ENCODE assay signal across 8 cellular contexts in the genomic region with DNA sequence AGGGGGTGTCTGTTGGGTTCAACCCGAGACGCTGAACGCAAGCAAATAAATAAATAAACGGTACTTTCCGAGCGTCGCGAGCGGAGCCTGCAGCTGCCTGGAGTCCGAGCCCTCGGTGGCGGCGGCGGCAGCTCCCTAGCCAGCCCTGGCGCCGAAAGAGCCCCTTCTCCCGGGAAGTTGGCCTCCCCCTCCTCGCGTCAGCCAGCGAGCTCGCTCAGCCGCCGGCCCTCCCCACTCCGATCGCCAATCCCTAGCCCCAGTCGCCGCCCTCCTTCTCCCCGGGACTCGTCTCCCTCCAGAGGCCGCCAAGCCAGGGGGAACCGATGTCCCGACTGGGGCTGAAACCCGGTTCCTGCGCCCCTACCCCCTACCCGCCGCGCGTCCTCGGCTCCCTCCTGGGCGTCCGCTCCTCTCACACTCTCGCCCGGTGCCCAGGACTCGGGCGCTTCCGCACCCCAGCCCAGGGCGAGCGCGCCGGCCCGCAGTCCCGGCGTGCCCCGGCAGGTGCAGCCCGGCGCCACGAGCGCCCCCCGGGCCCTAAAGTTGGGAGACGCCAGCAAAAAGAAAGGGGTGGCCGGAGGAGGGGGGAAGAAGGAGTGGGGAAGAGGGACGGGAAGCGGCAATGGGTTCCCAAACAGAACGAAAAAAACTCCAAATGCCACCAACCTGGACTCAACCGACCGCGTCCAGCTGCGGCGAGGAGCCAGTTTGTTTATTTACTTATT. TPM values are rescaled to one million over a fixed set of nuclear protein-coding genes. Genes with fewer than 3 reads are reported as not detected.
DNase-seq lines count a peak whose midpoint lies in the region; ATAC-seq and TF ChIP-seq lines count a peak whose summit lies in the region.

A gene with protein sequence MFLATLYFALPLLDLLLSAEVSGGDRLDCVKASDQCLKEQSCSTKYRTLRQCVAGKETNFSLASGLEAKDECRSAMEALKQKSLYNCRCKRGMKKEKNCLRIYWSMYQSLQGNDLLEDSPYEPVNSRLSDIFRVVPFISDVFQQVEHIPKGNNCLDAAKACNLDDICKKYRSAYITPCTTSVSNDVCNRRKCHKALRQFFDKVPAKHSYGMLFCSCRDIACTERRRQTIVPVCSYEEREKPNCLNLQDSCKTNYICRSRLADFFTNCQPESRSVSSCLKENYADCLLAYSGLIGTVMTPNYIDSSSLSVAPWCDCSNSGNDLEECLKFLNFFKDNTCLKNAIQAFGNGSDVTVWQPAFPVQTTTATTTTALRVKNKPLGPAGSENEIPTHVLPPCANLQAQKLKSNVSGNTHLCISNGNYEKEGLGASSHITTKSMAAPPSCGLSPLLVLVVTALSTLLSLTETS (minus strand): TSS at position 710 of the 725 bp plus-strand sequence. CDS start 1,177 bp downstream, outside the sequence.

- H3K27me3 ChIP-seq in heart left ventricle, result peaks cover 13 to 81% (median 48%) of the 10 kb centered on the region in 9 donors
- peaks cover 0 to 78% (median 15%) of the 10 kb centered on the region in 3 donors for H3K27me3 ChIP-seq in psoas muscle (ENCODE audit: insufficient read depth in 3 of 3, low read length in 2 of 3)

- TF ChIP-seq CTCF in heart left ventricle (IDR thresholded peaks at IDR 0.05), result no peak
- peak; percentile 9 for TF ChIP-seq CTCF in psoas muscle (IDR thresholded peaks at IDR 0.05)

- H3K4me3 Mint-ChIP-seq in T-helper 2 cell treated with Interferon-gamma antibody and Interleukin-4, amounts not matched to agents 5 μg/mL and 100 μg/mL, for 36 hours, result peak within 1 kb of the TSS; percentile 67

- peak within 1 kb of the TSS; percentile 32 to 63 (median 51) for H3K4me3 ChIP-seq in heart left ventricle
- peak within 1 kb of the TSS; percentile 71 for H3K4me3 ChIP-seq in psoas muscle

- H3K9me3 ChIP-seq in heart left ventricle, result no peaks in the 10 kb centered on the region
- no peaks in the 10 kb centered on the region for H3K9me3 ChIP-seq in psoas muscle

- peaks cover 70% of the 10 kb centered on the region for H3K27me3 Mint-ChIP-seq in T-helper 2 cell treated with Interferon-gamma antibody and Interleukin-4, amounts not matched to agents 5 μg/mL and 100 μg/mL, for 36 hours (ENCODE audit: low read depth)

- H3K9me3 Mint-ChIP-seq in T-helper 2 cell treated with Interferon-gamma antibody and Interleukin-4, amounts not matched to agents 5 μg/mL and 100 μg/mL, for 36 hours, result no peaks in the 10 kb centered on the region

- no peak for TF ChIP-seq POLR2A in heart left ventricle (IDR thresholded peaks at IDR 0.05)

- H3K27ac Mint-ChIP-seq in T-helper 2 cell treated with Interferon-gamma antibody and Interleukin-4, amounts not matched to agents 5 μg/mL and 100 μg/mL, for 36 hours, result peak within 1 kb of the TSS; percentile 69

- no peak for DNase-seq in T-helper 2 cell treated with Interferon-gamma antibody and Interleukin-4, amounts not matched to agents 5 μg/mL and 100 μg/mL, for 36 hours (ENCODE audit: low spot score)
- DNase-seq in T-helper 2 cell (no peak), T1000 (lab: John Stamatoyannopoulos, UW) (peak; percentile 54), heart left ventricle (peak in 2 of 5 donors; percentile 21 to 65), psoas muscle (peak; percentile 44 to 72)
- DNase-seq in stimulated activated CD4-positive, alpha-beta T cell treated with anti-CD3 and anti-CD28 coated beads, Interleukin-4, amount 100 ng/mL, for 1 hour, result no peak

- peaks cover 3% of the 10 kb centered on the region for H3K36me3 Mint-ChIP-seq in T-helper 2 cell treated with Interferon-gamma antibody and Interleukin-4, amounts not matched to agents 5 μg/mL and 100 μg/mL, for 36 hours (ENCODE audit: low read depth)

- H3K4me1 ChIP-seq in heart left ventricle, result peaks cover 0 to 41% (median 11%) of the 10 kb centered on the region in 12 donors
- H3K4me1 ChIP-seq in psoas muscle, result peaks cover 3% of the 10 kb centered on the region

- peak in 1 of 4 donors; percentile 43 for ATAC-seq in heart left ventricle
- ATAC-seq in psoas muscle, result peak; percentile 28 to 51 (median 41)
- no peak for ATAC-seq in GM19463 (IDR thresholded peaks at IDR 0.05; ENCODE audit: unreplicated experiment)
- no peak for ATAC-seq in GM19035 (IDR thresholded peaks at IDR 0.05; ENCODE audit: unreplicated experiment)

- 1 to 2% (median 1%) methylated on average over 37 to 69 of the region's 69 CpGs for WGBS in heart left ventricle, 4 donors
- 0 to 1% (median 0%) methylated on average over 60 to 69 of the region's 69 CpGs for WGBS in psoas muscle, 3 donors

- intact Hi-C loops in heart left ventricle (cut with DNase I), result loop anchor here in 3 of 10 donors (5.0 to 10.0 kb wide), 3 partner anchors 228 to 440 kb away; no protein-coding TSS in a partner anchor
- intact Hi-C loops in psoas muscle (cut with DNase I), result no loop called here

- peaks cover 7% of the 10 kb centered on the region for H3K4me1 Mint-ChIP-seq in T-helper 2 cell treated with Interferon-gamma antibody and Interleukin-4, amounts not matched to agents 5 μg/mL and 100 μg/mL, for 36 hours (ENCODE audit: low read depth)

- peak within 1 kb of the TSS in 3 of 12 donors; percentile 23 to 76 (median 28) for H3K27ac ChIP-seq in heart left ventricle
- H3K27ac ChIP-seq in psoas muscle, result no peak within 1 kb of the TSS

- H3K36me3 ChIP-seq in heart left ventricle, result no peaks in the 10 kb centered on the region
- no peaks in the 10 kb centered on the region for H3K36me3 ChIP-seq in psoas muscle (ENCODE audit: insufficient read depth in 1 of 2, low read depth in 1 of 2)

RNA-seq across cellular contexts. Expression of the gene that starts here (rescaled TPM):
- 10 to 100 TPM in 2 of 9 donors, 1 to 10 TPM in 6, under 1 TPM in 1; 0.93 to 18.6 (median 1.5) TPM for total RNA-seq in heart left ventricle
- 1 to 10 TPM in 1 of 2 donors, under 1 TPM in 1; 0.76 to 1.2 TPM for polyA plus RNA-seq in heart left ventricle
- total RNA-seq in psoas muscle, result 10 to 100 TPM in 1 of 4 donors, 1 to 10 TPM in 3; 7.1 to 12.1 (median 8.8) TPM
- polyA plus RNA-seq in psoas muscle, result 1 to 10 TPM; 4.6 to 5.0 (median 5.0) TPM

Comparison
In these comparisons a context has a peak if more than half of its experiments do, and no peak if none do; other contexts are left out.
1. DNase-seq: peak in T1000 (single experiment) and psoas muscle (2 of 2); none in T-helper 2 cell treated with Interferon-gamma antibody and Interleukin-4, amounts not matched to agents 5 μg/mL and 100 μg/mL, for 36 hours (single experiment), T-helper 2 cell (0 of 5) and stimulated activated CD4-positive, alpha-beta T cell treated with anti-CD3 and anti-CD28 coated beads, Interleukin-4, amount 100 ng/mL, for 1 hour (single experiment).
2. ATAC-seq: peak in psoas muscle (4 of 4); none in GM19463 (single experiment) and GM19035 (single experiment).